Comparison of ENCODE assay signal across 1 cellular context in genomic region chr3:142987707-142988106, GRCh38.
TF ChIP-seq lines count a peak whose summit lies in the region.

No MANE protein-coding gene starts in this region.

TF ChIP-seq in GM12878, 131 proteins besides CTCF, POLR2A, EP300 and RAD21 (continued from another document and continues in another):
- TF ChIP-seq ZBTB4 (CRISPR knock-in tag; IDR thresholded peaks at IDR 0.05) (no peak), MTA2 (IDR thresholded peaks at IDR 0.05; ENCODE audit: low read depth) (no peak), TCF12 (IDR thresholded peaks at IDR 0.05; ENCODE audit: low read depth, low read length) (0 out of 2 replicates have a peak, but pooled peaks have one; percentile 25), MEF2A (IDR thresholded peaks at IDR 0.05; ENCODE audit: insufficient read depth, low read depth, low read length) (no peak), ZNF687 (IDR thresholded peaks at IDR 0.05) (peak; percentile 76; the same call in 1 of the 2 replicates), BCL11A (IDR thresholded peaks at IDR 0.05; ENCODE audit: low read depth, low read length) (no peak), CHD4 (IDR thresholded peaks at IDR 0.05) (no peak), MYC (IDR thresholded peaks at IDR 0.05; ENCODE audit: insufficient read depth, insufficient read length, insufficient replicate concordance, low read length, severe bottlenecking) (no peak), MXI1 (IDR thresholded peaks at IDR 0.05; ENCODE audit: low read depth, low read length) (no peak), BRCA1 (IDR thresholded peaks at IDR 0.05; ENCODE audit: low read depth, low read length) (no peak), HSF1 (IDR thresholded peaks at IDR 0.05; ENCODE audit: low read depth, low read length) (no peak), ZBED1 (IDR thresholded peaks at IDR 0.05; ENCODE audit: borderline replicate concordance) (no peak), RBBP5 (conservative IDR thresholded peaks at IDR 0.05) (no peak), PRDM15 (CRISPR knock-in tag; IDR thresholded peaks at IDR 0.05) (no peak), CBX5 (IDR thresholded peaks at IDR 0.05; ENCODE audit: low read depth) (0 out of 2 replicates have a peak, but pooled peaks have one; percentile 35), ZZZ3 (IDR thresholded peaks at IDR 0.05; ENCODE audit: control insufficient read depth, insufficient read length, low read depth) (no peak), JUNB (IDR thresholded peaks at IDR 0.05) (no peak), YBX1 (IDR thresholded peaks at IDR 0.05) (no peak), PBX3 (IDR thresholded peaks at IDR 0.05; ENCODE audit: insufficient replicate concordance, low read depth, low read length) (no peak), TCF3 (IDR thresholded peaks at IDR 0.05; ENCODE audit: borderline replicate concordance, insufficient read depth, low read depth, low read length) (no peak), RUNX3 (IDR thresholded peaks at IDR 0.05; ENCODE audit: low read length) (0 out of 2 replicates have a peak, but pooled peaks have one; percentile 15), SREBF1 (IDR thresholded peaks at IDR 0.05; ENCODE audit: low read length) (no peak), PML (IDR thresholded peaks at IDR 0.05; ENCODE audit: low read length) (no peak), DPF2 (IDR thresholded peaks at IDR 0.05) (0 out of 2 replicates have a peak, but pooled peaks have one; percentile 48), LARP7 (IDR thresholded peaks at IDR 0.05) (no peak), ZNF207 (IDR thresholded peaks at IDR 0.05; ENCODE audit: borderline replicate concordance) (no peak), NFYA (IDR thresholded peaks at IDR 0.05; ENCODE audit: borderline replicate concordance, low read depth, low read length) (no peak), SIX5 (IDR thresholded peaks at IDR 0.05; ENCODE audit: low read depth, low read length, severe bottlenecking) (no peak)
- TF ChIP-seq, protein P1, sequence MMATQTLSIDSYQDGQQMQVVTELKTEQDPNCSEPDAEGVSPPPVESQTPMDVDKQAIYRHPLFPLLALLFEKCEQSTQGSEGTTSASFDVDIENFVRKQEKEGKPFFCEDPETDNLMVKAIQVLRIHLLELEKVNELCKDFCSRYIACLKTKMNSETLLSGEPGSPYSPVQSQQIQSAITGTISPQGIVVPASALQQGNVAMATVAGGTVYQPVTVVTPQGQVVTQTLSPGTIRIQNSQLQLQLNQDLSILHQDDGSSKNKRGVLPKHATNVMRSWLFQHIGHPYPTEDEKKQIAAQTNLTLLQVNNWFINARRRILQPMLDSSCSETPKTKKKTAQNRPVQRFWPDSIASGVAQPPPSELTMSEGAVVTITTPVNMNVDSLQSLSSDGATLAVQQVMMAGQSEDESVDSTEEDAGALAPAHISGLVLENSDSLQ (IDR thresholded peaks at IDR 0.05), result peak; percentile 36; the same call in 1 of the 2 replicates
- TF ChIP-seq, protein P2, sequence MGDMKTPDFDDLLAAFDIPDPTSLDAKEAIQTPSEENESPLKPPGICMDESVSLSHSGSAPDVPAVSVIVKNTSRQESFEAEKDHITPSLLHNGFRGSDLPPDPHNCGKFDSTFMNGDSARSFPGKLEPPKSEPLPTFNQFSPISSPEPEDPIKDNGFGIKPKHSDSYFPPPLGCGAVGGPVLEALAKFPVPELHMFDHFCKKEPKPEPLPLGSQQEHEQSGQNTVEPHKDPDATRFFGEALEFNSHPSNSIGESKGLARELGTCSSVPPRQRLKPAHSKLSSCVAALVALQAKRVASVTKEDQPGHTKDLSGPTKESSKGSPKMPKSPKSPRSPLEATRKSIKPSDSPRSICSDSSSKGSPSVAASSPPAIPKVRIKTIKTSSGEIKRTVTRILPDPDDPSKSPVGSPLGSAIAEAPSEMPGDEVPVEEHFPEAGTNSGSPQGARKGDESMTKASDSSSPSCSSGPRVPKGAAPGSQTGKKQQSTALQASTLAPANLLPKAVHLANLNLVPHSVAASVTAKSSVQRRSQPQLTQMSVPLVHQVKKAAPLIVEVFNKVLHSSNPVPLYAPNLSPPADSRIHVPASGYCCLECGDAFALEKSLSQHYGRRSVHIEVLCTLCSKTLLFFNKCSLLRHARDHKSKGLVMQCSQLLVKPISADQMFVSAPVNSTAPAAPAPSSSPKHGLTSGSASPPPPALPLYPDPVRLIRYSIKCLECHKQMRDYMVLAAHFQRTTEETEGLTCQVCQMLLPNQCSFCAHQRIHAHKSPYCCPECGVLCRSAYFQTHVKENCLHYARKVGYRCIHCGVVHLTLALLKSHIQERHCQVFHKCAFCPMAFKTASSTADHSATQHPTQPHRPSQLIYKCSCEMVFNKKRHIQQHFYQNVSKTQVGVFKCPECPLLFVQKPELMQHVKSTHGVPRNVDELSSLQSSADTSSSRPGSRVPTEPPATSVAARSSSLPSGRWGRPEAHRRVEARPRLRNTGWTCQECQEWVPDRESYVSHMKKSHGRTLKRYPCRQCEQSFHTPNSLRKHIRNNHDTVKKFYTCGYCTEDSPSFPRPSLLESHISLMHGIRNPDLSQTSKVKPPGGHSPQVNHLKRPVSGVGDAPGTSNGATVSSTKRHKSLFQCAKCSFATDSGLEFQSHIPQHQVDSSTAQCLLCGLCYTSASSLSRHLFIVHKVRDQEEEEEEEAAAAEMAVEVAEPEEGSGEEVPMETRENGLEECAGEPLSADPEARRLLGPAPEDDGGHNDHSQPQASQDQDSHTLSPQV (IDR thresholded peaks at IDR 0.05), result no peak
- TF ChIP-seq, protein P3, sequence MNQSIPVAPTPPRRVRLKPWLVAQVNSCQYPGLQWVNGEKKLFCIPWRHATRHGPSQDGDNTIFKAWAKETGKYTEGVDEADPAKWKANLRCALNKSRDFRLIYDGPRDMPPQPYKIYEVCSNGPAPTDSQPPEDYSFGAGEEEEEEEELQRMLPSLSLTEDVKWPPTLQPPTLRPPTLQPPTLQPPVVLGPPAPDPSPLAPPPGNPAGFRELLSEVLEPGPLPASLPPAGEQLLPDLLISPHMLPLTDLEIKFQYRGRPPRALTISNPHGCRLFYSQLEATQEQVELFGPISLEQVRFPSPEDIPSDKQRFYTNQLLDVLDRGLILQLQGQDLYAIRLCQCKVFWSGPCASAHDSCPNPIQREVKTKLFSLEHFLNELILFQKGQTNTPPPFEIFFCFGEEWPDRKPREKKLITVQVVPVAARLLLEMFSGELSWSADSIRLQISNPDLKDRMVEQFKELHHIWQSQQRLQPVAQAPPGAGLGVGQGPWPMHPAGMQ (IDR thresholded peaks at IDR 0.05; ENCODE audit: borderline replicate concordance), result no peak
- TF ChIP-seq, protein P4, sequence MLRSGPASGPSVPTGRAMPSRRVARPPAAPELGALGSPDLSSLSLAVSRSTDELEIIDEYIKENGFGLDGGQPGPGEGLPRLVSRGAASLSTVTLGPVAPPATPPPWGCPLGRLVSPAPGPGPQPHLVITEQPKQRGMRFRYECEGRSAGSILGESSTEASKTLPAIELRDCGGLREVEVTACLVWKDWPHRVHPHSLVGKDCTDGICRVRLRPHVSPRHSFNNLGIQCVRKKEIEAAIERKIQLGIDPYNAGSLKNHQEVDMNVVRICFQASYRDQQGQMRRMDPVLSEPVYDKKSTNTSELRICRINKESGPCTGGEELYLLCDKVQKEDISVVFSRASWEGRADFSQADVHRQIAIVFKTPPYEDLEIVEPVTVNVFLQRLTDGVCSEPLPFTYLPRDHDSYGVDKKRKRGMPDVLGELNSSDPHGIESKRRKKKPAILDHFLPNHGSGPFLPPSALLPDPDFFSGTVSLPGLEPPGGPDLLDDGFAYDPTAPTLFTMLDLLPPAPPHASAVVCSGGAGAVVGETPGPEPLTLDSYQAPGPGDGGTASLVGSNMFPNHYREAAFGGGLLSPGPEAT (IDR thresholded peaks at IDR 0.05; ENCODE audit: low read depth), result no peak
